ENCODE assay signal across 10 cellular contexts in the genomic region with DNA sequence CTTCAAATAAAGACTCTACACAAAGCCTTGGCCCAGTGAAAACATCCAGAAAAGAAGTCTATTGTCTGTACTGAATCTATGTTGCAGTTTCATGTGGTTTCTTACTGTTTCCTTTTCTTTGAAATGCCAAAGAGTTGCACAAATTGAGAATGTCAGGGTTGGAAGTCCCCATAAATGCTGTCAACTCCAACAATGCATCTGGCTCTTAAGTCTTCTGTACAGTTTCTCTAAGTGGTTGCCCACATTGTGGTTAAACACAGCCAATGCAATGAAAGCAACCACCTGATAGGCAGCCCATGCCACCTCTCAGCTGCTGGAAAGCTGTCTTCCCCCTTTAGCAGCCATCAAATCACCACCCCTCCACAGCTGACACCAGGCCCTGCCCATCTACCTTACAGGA.
DNase-seq lines count a peak whose midpoint lies in the region; ATAC-seq and TF ChIP-seq lines count a peak whose summit lies in the region.
"Had no signal": no experiment of that assay in that cellular context is flagged by ENCODE, and none has a peak within 500 bp of the region (broad histone marks: within the 10 kb centered on the region; RNA-seq: fewer than 3 reads in every experiment).

No MANE protein-coding gene starts in this region.

- no peak overlapping the region for H2AFZ ChIP-seq in OCI-LY7 (ENCODE audit: low read length)
- H2AFZ ChIP-seq in H9 (ENCODE audit: low read length): no peak overlapping the region

- no peak overlapping the region for H2BK12ac ChIP-seq in H9 (ENCODE audit: insufficient read length, low read depth, low read length)

- no peak for TF ChIP-seq CTCF in OCI-LY7 (conservative IDR thresholded peaks at IDR 0.05; ENCODE audit: low read length)
- TF ChIP-seq CTCF in thyroid gland (IDR thresholded peaks at IDR 0.05): no peak
- TF ChIP-seq CTCF in H9 (conservative IDR thresholded peaks at IDR 0.05): no peak

- H3K9me3 ChIP-seq in OCI-LY7 (ENCODE audit: low read length) (no peaks in the 10 kb centered on the region), thyroid gland (no peaks in the 10 kb centered on the region), H9 (ENCODE audit: control insufficient read depth, low read depth, low read length) (peaks cover 27% of the 10 kb centered on the region)

- H3K18ac ChIP-seq in H9 (ENCODE audit: insufficient read length, low read depth, low read length): no peak overlapping the region

- H3K9ac ChIP-seq in H9 (ENCODE audit: extremely low read depth, insufficient read length, low read length): no peak overlapping the region

- H3K4me3 ChIP-seq in OCI-LY7 (ENCODE audit: low read depth, low read length, poor library complexity, severe bottlenecking) (no peak overlapping the region), thyroid gland (replicated peaks in 1 of 3) (no peak overlapping the region)

- no peak overlapping the region for H2BK5ac ChIP-seq in H9 (ENCODE audit: insufficient read length, low read length)

- no peak overlapping the region for H3K23ac ChIP-seq in H9 (ENCODE audit: insufficient read length, low read depth, low read length)

- H3K79me2 ChIP-seq in OCI-LY7 (ENCODE audit: insufficient read depth, low read depth, low read length) (no peaks in the 10 kb centered on the region), H9 (ENCODE audit: insufficient read depth, low read length) (no peaks in the 10 kb centered on the region)

- H3K27ac ChIP-seq in OCI-LY7 (ENCODE audit: low read depth, low read length, poor library complexity, severe bottlenecking) (no peak overlapping the region), thyroid gland (no peak overlapping the region), H9 (ENCODE audit: insufficient read length, low read depth, low read length) (no peak overlapping the region)

- H3K4ac ChIP-seq in H9 (ENCODE audit: low read depth, low read length): no peak overlapping the region

- H3K23me2 ChIP-seq in H9 (ENCODE audit: insufficient read length, low read depth, low read length, poor library complexity, severe bottlenecking): no peaks in the 10 kb centered on the region

- no peak overlapping the region for H3K4me3 Mint-ChIP-seq in H9
- H3K4me3 Mint-ChIP-seq: natural killer cell had no signal

- H3K14ac ChIP-seq in H9 (ENCODE audit: insufficient read depth, low read length): no peak overlapping the region

- H3K9me3 Mint-ChIP-seq in H9: peaks cover 72 to 85% of the 10 kb centered on the region in 2 experiments
- H3K9me3 Mint-ChIP-seq: natural killer cell had no signal

- no peaks in the 10 kb centered on the region for H3K4me1 Mint-ChIP-seq in H9

- H3K4me1 ChIP-seq in OCI-LY7 (ENCODE audit: insufficient read depth, low read length, poor library complexity, severe bottlenecking) (no peaks in the 10 kb centered on the region), thyroid gland (no peaks in the 10 kb centered on the region), H9 (ENCODE audit: insufficient read depth, low read length) (no peaks in the 10 kb centered on the region)

- no peak overlapping the region for H3K56ac ChIP-seq in H9 (ENCODE audit: insufficient read length, low read depth, low read length)

- no peak overlapping the region for H3T11ph ChIP-seq in H9 (ENCODE audit: low read length)

- no peak overlapping the region for H4K8ac ChIP-seq in H9 (replicated peaks; ENCODE audit: insufficient read length, low read depth, low read length)

- H4K5ac ChIP-seq in H9 (ENCODE audit: insufficient read length, low read depth, low read length): no peak overlapping the region

- H3K4me2 ChIP-seq in OCI-LY7 (ENCODE audit: low read length): no peak overlapping the region
- H3K4me2 ChIP-seq in H9 (ENCODE audit: insufficient read depth, insufficient read length, low read length): no peak overlapping the region

- ATAC-seq in GM19025 (IDR thresholded peaks at IDR 0.05; ENCODE audit: low read depth, unreplicated experiment): peak; percentile 91
- peak; percentile 91 for ATAC-seq in HG02759 (IDR thresholded peaks at IDR 0.05; ENCODE audit: unreplicated experiment)

- intact Hi-C loops in OCI-LY7 (cut with micrococcal nuclease; ENCODE audit: unreplicated experiment) (no loop called here), thyroid gland (cut with DNase I) (no loop called here)

- DNase-seq in OCI-LY7 (ENCODE audit: low spot score) (peak; percentile 1), thyroid gland (no peak), H9 (no peak), COLO829 (ENCODE audit: low spot score) (no peak), DMS79 (lab: John Stamatoyannopoulos, UW) (no peak)
- DNase-seq in stimulated activated CD4-positive, alpha-beta T cell treated with anti-CD3 and anti-CD28 coated beads, Interleukin-4, amount 100 ng/mL, for 24 hours: peak; percentile 25
- DNase-seq: head of caudate nucleus, natural killer cell had no signal

- H2BK120ac ChIP-seq in H9 (ENCODE audit: low read depth, low read length, poor library complexity, severe bottlenecking): no peak overlapping the region

- BruUV-seq in OCI-LY7 (replicated peaks; lab: Mats Ljungman, UMichigan): no TSS peak

- H2BK15ac ChIP-seq in H9 (ENCODE audit: low read depth, low read length): no peak overlapping the region

- H3K27me3 ChIP-seq in thyroid gland: no peaks in the 10 kb centered on the region
- H3K27me3 ChIP-seq in H9 (ENCODE audit: insufficient read depth, low read length): no peaks in the 10 kb centered on the region

- H3K27me3 Mint-ChIP-seq in H9 (ENCODE audit: low read depth): peaks cover 3% of the 10 kb centered on the region

- H3K9me2 ChIP-seq in OCI-LY7 (ENCODE audit: insufficient read depth, low read length): no peaks in the 10 kb centered on the region

- no peaks in the 10 kb centered on the region for H3K36me3 ChIP-seq in OCI-LY7 (ENCODE audit: insufficient read depth, low read length)
- no peaks in the 10 kb centered on the region for H3K36me3 ChIP-seq in thyroid gland

- CTCF ChIA-PET in OCI-LY7 (lab: Charles Lee; ENCODE audit: unreplicated experiment): no interaction called here

- H4K20me1 ChIP-seq in OCI-LY7 (ENCODE audit: insufficient read depth, low read length) (no peaks in the 10 kb centered on the region), H9 (ENCODE audit: control insufficient read depth, insufficient read depth, insufficient read length) (no peaks in the 10 kb centered on the region)

- POLR2A ChIA-PET in OCI-LY7 (lab: Charles Lee): interaction anchor here (0.6 kb wide), 1 partner anchor 1271 kb away, joined by 3 read pairs; no protein-coding TSS in a partner anchor

- no peak overlapping the region for H4K91ac ChIP-seq in H9 (ENCODE audit: insufficient read length, low read depth, low read length)

- no peak overlapping the region for H2BK20ac ChIP-seq in H9 (ENCODE audit: low read depth, low read length, poor library complexity, severe bottlenecking)

- no peaks in the 10 kb centered on the region for H3K79me1 ChIP-seq in H9 (ENCODE audit: insufficient read depth, low read depth, low read length, poor library complexity, severe bottlenecking)

- TF ChIP-seq POLR2A in thyroid gland (IDR thresholded peaks at IDR 0.05): no peak

- H2AK5ac ChIP-seq in H9 (ENCODE audit: insufficient read length, low read length): no peak overlapping the region

- H3K36me3 Mint-ChIP-seq in H9 (ENCODE audit: insufficient read depth in 1 of 3, low read depth in 3 of 3): peaks cover 0 to 4% (median 3%) of the 10 kb centered on the region in 3 experiments; a peak in 3 of 7 replicates
- H3K36me3 Mint-ChIP-seq: natural killer cell had no signal

- no peak overlapping the region for H3K27ac Mint-ChIP-seq in H9
- H3K27ac Mint-ChIP-seq: natural killer cell had no signal

Comparison
In these comparisons a context has a peak if more than half of its experiments do, and no peak if none do; other contexts are left out.
1. DNase-seq: peak in OCI-LY7 (single experiment) and stimulated activated CD4-positive, alpha-beta T cell treated with anti-CD3 and anti-CD28 coated beads, Interleukin-4, amount 100 ng/mL, for 24 hours (single experiment); none in thyroid gland (0 of 2), H9 (single experiment), COLO829 (single experiment) and DMS79 (single experiment).